In the genomic region with DNA sequence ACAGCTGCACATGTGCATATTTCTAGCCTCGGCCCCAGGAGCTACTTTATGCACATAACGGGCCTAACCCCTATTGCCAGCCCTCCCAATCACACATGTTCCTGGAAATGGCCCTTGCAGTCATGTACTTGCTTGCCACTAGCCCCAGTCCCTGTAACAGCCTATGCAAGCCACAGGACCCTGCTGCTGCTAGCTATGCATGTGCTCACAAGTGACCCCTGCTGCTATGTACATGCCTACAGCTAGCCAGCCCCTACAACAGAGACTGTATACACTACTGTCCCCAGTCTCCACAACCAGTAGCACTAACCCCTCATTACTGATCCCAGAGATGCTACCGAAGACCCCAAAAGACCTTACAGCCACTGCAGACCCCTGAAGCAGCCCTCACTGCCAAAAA, we compare ENCODE assay signal across 2 cellular contexts.
TF ChIP-seq lines count a peak whose summit lies in the region.

No MANE protein-coding gene starts in this region.

TF ChIP-seq in GM23338, 12 proteins besides CTCF, POLR2A, EP300 and RAD21 (continued from another document):
- TF ChIP-seq, protein P1, sequence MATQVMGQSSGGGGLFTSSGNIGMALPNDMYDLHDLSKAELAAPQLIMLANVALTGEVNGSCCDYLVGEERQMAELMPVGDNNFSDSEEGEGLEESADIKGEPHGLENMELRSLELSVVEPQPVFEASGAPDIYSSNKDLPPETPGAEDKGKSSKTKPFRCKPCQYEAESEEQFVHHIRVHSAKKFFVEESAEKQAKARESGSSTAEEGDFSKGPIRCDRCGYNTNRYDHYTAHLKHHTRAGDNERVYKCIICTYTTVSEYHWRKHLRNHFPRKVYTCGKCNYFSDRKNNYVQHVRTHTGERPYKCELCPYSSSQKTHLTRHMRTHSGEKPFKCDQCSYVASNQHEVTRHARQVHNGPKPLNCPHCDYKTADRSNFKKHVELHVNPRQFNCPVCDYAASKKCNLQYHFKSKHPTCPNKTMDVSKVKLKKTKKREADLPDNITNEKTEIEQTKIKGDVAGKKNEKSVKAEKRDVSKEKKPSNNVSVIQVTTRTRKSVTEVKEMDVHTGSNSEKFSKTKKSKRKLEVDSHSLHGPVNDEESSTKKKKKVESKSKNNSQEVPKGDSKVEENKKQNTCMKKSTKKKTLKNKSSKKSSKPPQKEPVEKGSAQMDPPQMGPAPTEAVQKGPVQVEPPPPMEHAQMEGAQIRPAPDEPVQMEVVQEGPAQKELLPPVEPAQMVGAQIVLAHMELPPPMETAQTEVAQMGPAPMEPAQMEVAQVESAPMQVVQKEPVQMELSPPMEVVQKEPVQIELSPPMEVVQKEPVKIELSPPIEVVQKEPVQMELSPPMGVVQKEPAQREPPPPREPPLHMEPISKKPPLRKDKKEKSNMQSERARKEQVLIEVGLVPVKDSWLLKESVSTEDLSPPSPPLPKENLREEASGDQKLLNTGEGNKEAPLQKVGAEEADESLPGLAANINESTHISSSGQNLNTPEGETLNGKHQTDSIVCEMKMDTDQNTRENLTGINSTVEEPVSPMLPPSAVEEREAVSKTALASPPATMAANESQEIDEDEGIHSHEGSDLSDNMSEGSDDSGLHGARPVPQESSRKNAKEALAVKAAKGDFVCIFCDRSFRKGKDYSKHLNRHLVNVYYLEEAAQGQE (IDR thresholded peaks at IDR 0.05; ENCODE audit: unreplicated experiment): no peak
- TF ChIP-seq POLR2AphosphoS5 (IDR thresholded peaks at IDR 0.05; ENCODE audit: low read depth): no peak
- no peak for TF ChIP-seq STAT1 (IDR thresholded peaks at IDR 0.05; ENCODE audit: unreplicated experiment)
- TF ChIP-seq ETS1 (IDR thresholded peaks at IDR 0.05): no peak
- TF ChIP-seq NANOG (IDR thresholded peaks at IDR 0.05; ENCODE audit: borderline replicate concordance): no peak
- TF ChIP-seq, protein P2, sequence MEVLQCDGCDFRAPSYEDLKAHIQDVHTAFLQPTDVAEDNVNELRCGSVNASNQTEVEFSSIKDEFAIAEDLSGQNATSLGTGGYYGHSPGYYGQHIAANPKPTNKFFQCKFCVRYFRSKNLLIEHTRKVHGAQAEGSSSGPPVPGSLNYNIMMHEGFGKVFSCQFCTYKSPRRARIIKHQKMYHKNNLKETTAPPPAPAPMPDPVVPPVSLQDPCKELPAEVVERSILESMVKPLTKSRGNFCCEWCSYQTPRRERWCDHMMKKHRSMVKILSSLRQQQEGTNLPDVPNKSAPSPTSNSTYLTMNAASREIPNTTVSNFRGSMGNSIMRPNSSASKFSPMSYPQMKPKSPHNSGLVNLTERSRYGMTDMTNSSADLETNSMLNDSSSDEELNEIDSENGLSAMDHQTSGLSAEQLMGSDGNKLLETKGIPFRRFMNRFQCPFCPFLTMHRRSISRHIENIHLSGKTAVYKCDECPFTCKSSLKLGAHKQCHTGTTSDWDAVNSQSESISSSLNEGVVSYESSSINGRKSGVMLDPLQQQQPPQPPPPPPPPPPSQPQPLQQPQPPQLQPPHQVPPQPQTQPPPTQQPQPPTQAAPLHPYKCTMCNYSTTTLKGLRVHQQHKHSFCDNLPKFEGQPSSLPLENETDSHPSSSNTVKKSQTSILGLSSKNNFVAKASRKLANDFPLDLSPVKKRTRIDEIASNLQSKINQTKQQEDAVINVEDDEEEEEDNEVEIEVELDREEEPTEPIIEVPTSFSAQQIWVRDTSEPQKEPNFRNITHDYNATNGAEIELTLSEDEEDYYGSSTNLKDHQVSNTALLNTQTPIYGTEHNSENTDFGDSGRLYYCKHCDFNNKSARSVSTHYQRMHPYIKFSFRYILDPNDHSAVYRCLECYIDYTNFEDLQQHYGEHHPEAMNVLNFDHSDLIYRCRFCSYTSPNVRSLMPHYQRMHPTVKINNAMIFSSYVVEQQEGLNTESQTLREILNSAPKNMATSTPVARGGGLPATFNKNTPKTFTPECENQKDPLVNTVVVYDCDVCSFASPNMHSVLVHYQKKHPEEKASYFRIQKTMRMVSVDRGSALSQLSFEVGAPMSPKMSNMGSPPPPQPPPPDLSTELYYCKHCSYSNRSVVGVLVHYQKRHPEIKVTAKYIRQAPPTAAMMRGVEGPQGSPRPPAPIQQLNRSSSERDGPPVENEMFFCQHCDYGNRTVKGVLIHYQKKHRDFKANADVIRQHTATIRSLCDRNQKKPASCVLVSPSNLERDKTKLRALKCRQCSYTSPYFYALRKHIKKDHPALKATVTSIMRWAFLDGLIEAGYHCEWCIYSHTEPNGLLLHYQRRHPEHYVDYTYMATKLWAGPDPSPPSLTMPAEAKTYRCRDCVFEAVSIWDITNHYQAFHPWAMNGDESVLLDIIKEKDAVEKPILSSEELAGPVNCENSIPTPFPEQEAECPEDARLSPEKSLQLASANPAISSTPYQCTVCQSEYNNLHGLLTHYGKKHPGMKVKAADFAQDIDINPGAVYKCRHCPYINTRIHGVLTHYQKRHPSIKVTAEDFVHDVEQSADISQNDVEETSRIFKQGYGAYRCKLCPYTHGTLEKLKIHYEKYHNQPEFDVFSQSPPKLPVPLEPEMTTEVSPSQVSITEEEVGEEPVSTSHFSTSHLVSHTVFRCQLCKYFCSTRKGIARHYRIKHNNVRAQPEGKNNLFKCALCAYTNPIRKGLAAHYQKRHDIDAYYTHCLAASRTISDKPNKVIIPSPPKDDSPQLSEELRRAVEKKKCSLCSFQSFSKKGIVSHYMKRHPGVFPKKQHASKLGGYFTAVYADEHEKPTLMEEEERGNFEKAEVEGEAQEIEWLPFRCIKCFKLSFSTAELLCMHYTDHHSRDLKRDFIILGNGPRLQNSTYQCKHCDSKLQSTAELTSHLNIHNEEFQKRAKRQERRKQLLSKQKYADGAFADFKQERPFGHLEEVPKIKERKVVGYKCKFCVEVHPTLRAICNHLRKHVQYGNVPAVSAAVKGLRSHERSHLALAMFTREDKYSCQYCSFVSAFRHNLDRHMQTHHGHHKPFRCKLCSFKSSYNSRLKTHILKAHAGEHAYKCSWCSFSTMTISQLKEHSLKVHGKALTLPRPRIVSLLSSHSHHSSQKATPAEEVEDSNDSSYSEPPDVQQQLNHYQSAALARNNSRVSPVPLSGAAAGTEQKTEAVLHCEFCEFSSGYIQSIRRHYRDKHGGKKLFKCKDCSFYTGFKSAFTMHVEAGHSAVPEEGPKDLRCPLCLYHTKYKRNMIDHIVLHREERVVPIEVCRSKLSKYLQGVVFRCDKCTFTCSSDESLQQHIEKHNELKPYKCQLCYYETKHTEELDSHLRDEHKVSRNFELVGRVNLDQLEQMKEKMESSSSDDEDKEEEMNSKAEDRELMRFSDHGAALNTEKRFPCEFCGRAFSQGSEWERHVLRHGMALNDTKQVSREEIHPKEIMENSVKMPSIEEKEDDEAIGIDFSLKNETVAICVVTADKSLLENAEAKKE (CRISPR knock-in tag; IDR thresholded peaks at IDR 0.05): no peak

TF ChIP-seq in HepG2, 621 proteins besides CTCF, POLR2A, EP300 and RAD21 (continued from another document):
- TF ChIP-seq ZNF362 (CRISPR knock-in tag; IDR thresholded peaks at IDR 0.05; ENCODE audit: borderline replicate concordance) (no peak), ZNF225 (CRISPR knock-in tag; IDR thresholded peaks at IDR 0.05) (no peak), SMAD1 (CRISPR knock-in tag; IDR thresholded peaks at IDR 0.05; ENCODE audit: borderline replicate concordance, low read depth) (no peak), KLF15 (CRISPR knock-in tag; IDR thresholded peaks at IDR 0.05; ENCODE audit: borderline replicate concordance) (no peak), AGO2 (optimal IDR thresholded peaks at IDR 0.05; ENCODE audit: low read depth, low read length) (no peak), ZNF75D (CRISPR knock-in tag; IDR thresholded peaks at IDR 0.05; ENCODE audit: borderline replicate concordance) (no peak), MIER3 (CRISPR knock-in tag; IDR thresholded peaks at IDR 0.05; ENCODE audit: borderline replicate concordance) (no peak), CHCHD3 (CRISPR knock-in tag; IDR thresholded peaks at IDR 0.05) (no peak), ZNF550 (CRISPR knock-in tag; IDR thresholded peaks at IDR 0.05; ENCODE audit: borderline replicate concordance) (no peak), ZNF468 (CRISPR knock-in tag; IDR thresholded peaks at IDR 0.05) (no peak)
- TF ChIP-seq, protein P3, sequence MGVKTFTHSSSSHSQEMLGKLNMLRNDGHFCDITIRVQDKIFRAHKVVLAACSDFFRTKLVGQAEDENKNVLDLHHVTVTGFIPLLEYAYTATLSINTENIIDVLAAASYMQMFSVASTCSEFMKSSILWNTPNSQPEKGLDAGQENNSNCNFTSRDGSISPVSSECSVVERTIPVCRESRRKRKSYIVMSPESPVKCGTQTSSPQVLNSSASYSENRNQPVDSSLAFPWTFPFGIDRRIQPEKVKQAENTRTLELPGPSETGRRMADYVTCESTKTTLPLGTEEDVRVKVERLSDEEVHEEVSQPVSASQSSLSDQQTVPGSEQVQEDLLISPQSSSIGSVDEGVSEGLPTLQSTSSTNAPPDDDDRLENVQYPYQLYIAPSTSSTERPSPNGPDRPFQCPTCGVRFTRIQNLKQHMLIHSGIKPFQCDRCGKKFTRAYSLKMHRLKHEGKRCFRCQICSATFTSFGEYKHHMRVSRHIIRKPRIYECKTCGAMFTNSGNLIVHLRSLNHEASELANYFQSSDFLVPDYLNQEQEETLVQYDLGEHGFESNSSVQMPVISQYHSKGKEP (CRISPR knock-in tag; IDR thresholded peaks at IDR 0.05): no peak
